Comparison of ENCODE assay signal across 8 cellular contexts in the genomic region with DNA sequence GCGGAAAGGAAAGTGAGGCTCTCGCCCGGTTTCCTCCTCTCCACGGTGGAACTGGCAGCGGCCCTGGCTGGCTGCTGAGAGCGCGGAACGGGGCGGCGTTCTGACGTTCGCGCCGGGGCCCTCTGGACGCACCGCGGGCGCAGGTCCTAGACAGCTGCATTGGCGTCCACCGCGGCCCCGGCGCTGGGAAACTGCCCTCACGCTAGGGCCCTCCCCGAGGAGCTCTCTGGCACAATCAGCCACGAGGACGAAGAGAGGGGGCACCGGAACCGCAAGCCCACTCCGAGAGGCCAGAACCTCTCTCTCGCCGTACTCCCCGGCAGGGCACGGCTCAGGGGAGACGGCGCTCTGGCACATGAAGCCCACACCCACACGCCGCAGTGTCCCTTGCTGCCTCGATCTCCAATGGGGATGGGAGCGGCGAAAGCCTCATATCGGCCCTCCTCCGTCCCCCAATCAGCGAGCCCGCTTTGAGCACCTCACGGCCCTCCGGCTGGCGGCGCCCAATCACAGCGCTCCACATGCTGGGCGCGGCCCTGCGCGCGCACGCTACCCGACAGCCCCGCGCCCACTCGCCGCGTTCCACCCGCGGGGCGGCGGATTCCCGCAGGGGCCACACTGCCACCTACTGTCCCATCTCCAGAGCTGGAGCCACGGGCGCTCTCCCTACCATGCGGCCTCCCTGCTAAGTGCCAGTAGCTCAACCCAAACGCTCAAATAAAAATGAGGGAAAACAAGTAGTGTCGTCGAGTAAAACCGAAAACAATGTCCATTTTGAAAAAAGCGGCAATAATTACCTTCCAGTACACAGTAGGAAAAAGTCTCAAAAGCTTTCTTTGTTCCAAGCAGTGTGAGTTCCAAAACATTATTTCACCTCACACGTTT. TPM values are rescaled to one million over a fixed set of nuclear protein-coding genes. Genes with fewer than 3 reads are reported as not detected.
DNase-seq lines count a peak whose midpoint lies in the region; TF ChIP-seq lines count a peak whose summit lies in the region.

No MANE protein-coding gene starts in this region.

- no peak for TF ChIP-seq EP300 in stomach (IDR thresholded peaks at IDR 0.05)

- H3K4me3 ChIP-seq in HAP-1: peak overlapping the region; percentile 66
- H3K4me3 ChIP-seq in foreskin fibroblast (ENCODE audit: low read depth in 1 of 2, low read length in 2 of 2): peak overlapping the region; percentile 61 to 78
- peak overlapping the region; percentile 58 to 63 (median 60) for H3K4me3 ChIP-seq in stomach

- H3K4me1 Mint-ChIP-seq in neural crest cell: peaks cover 28% of the 10 kb centered on the region

- peak overlapping the region; percentile 93 for H3K27ac Mint-ChIP-seq in neural crest cell (ENCODE audit: unreplicated experiment)

- peak overlapping the region; percentile 90 for H3K4me3 Mint-ChIP-seq in neural crest cell

- peak overlapping the region; percentile 92 to 97 (median 95) for H3K27ac ChIP-seq in stomach

- peaks cover 33% of the 10 kb centered on the region for H3K4me1 ChIP-seq in HAP-1
- H3K4me1 ChIP-seq in stomach: peaks cover 7 to 38% (median 19%) of the 10 kb centered on the region in 4 donors

- peak; percentile 89 for DNase-seq in GF-D8 (lab: John Stamatoyannopoulos, UW)
- DNase-seq in HAP-1 (ENCODE audit: low spot score in 2 of 2): peak; percentile 92 to 97
- DNase-seq in M059J (ENCODE audit: low read depth): peak; percentile 97
- DNase-seq in SHP77 (lab: John Stamatoyannopoulos, UW): peak; percentile 94 to 96
- DNase-seq in activated gamma-delta T cell treated with Interleukin-2 at 50 U/mL for 16 hours: peak; percentile 93
- DNase-seq in foreskin fibroblast: peak; percentile 99 to 100
- DNase-seq in neural crest cell (ENCODE audit: low read depth, low spot score): peak; percentile 89
- DNase-seq in stomach: peak; percentile 98

- H3K9me3 ChIP-seq in HAP-1 (no peaks in the 10 kb centered on the region), stomach (no peaks in the 10 kb centered on the region)

- 1 to 2% (median 1%) methylated on average over 45 to 76 of the region's 76 CpGs for WGBS in stomach, 5 donors

- no peaks in the 10 kb centered on the region for H3K9me3 Mint-ChIP-seq in neural crest cell

- intact Hi-C loops in stomach (cut with DNase I; ENCODE audit: low total_unique reads): loop anchor here (10.0 kb wide), 1 partner anchor 163 kb away; no protein-coding TSS in a partner anchor

- H3K27me3 ChIP-seq in HAP-1 (ENCODE audit: low read depth) (no peaks in the 10 kb centered on the region), stomach (no peaks in the 10 kb centered on the region)

- peaks cover 16% of the 10 kb centered on the region for H3K36me3 ChIP-seq in HAP-1 (replicated peaks)
- H3K36me3 ChIP-seq in stomach: peaks cover 13 to 41% (median 38%) of the 10 kb centered on the region in 4 donors

- peak in 2 of 4 donors; percentile 78 to 94 for TF ChIP-seq POLR2A in stomach (IDR thresholded peaks at IDR 0.05)

- TF ChIP-seq CTCF in foreskin fibroblast (IDR thresholded peaks at IDR 0.05; ENCODE audit: low read depth, low read length) (peak; percentile 89), neural crest cell (conservative IDR thresholded peaks at IDR 0.05) (peak; percentile 78), stomach (IDR thresholded peaks at IDR 0.05) (peak in 5 of 7 experiments; percentile 75 to 88 (median 84))

- no peaks in the 10 kb centered on the region for H3K27me3 Mint-ChIP-seq in neural crest cell (ENCODE audit: low read depth)

- H3K36me3 Mint-ChIP-seq in neural crest cell (ENCODE audit: low read depth): peaks cover 3% of the 10 kb centered on the region

- in situ Hi-C loops in HAP-1 (cut with MboI; ENCODE audit: low sequenced_read_pairs): loop anchor here (5.0 to 25.0 kb wide), 2 partner anchors 526 to 721 kb away; a partner anchor contains a TSS

RNA-seq across cellular contexts. Expression of a gene that starts 11.8 kb away (rescaled TPM):
- 75.0 and 82.0 TPM in 2 replicates for total RNA-seq in M059J (2014; rRNA removed; shearing (Covaris generic))
- total RNA-seq in neural crest cell (86.5 and 89.7 TPM in 2 replicates), stomach (10 to 100 TPM; 14.8 to 43.3 (median 21.0) TPM)
- polyA plus RNA-seq in stomach: 10 to 100 TPM; 22.0 to 24.5 (median 24.3) TPM

RNA-seq across cellular contexts. Expression of a gene that starts 12.0 kb away (rescaled TPM):
- total RNA-seq in M059J (2014; rRNA removed; shearing (Covaris generic)): 6.7 and 12.6 TPM in 2 replicates
- 13.6 and 15.6 TPM in 2 replicates for total RNA-seq in neural crest cell
- 10 to 100 TPM in 1 of 5 donors, 1 to 10 TPM in 4; 1.3 to 56.7 (median 2.9) TPM for total RNA-seq in stomach
- 1 to 10 TPM; 1.7 to 3.8 (median 2.3) TPM for polyA plus RNA-seq in stomach

Comparison
In these comparisons a context has a peak if more than half of its experiments do, and no peak if none do; other contexts are left out.
1. Peak in every context shown above with its lines: DNase-seq, H3K4me3 ChIP-seq and H3K27ac ChIP-seq.